Comparison of ENCODE assay signal across 36 cellular contexts in genomic region chr17:71878998-71879397, GRCh38.
"Had no signal": no experiment of that assay in that cellular context is flagged by ENCODE, and none has a peak within 500 bp of the region (broad histone marks: within the 10 kb centered on the region; RNA-seq: fewer than 3 reads in every experiment).

No MANE protein-coding gene starts in this region.

- H3K9me3 ChIP-seq: MG63 had no signal

- H3K4me3 ChIP-seq: MG63 had no signal

- H3K36me3 ChIP-seq: MG63 had no signal

- DNase-seq: Karpas-422, Kasumi-1, MG63, MM.1S, MV-4-11, NCI-H1048, NCI-H1092, NCI-H1092 treated with DMSO at 0.1 percent for 48 hours, NCI-H1105, NCI-H1105 treated with DMSO at 0.1 percent for 48 hours, NCI-H1417, NCI-H1417 treated with DMSO at 0.1 percent for 48 hours, NCI-H1436, NCI-H1436 treated with DMSO at 0.1 percent for 48 hours, NCI-H146, NCI-H1694, NCI-H1694 treated with DMSO at 0.1 percent for 48 hours, NCI-H187, NCI-H187 treated with DMSO at 0.1 percent for 48 hours, NCI-H1930, NCI-H2029, NCI-H2029 treated with DMSO at 0.1 percent for 48 hours, NCI-H2081, NCI-H2081 treated with DMSO at 0.1 percent for 48 hours, NCI-H2107, NCI-H2171, NCI-H2171 treated with DMSO at 0.1 percent for 48 hours, NCI-H2227 treated with DMSO at 0.1 percent for 48 hours, NCI-H226, NCI-H345, NCI-H446, NCI-H446 treated with DMSO at 0.1 percent for 48 hours, NCI-H510A, NCI-H510A treated with DMSO at 0.1 percent for 48 hours, NCI-H524, NCI-H524 treated with DMSO at 0.1 percent for 48 hours had no signal
